ENCODE assay signal across 1 cellular context in genomic region chr16:84563316-84563715, GRCh38.
TF ChIP-seq lines count a peak whose summit lies in the region.

No MANE protein-coding gene starts in this region.

TF ChIP-seq in GM23338, 12 proteins besides CTCF, POLR2A, EP300 and RAD21:
- TF ChIP-seq REST (IDR thresholded peaks at IDR 0.05; ENCODE audit: unreplicated experiment) (no peak), POLR2AphosphoS5 (IDR thresholded peaks at IDR 0.05; ENCODE audit: low read depth) (no peak), NANOG (IDR thresholded peaks at IDR 0.05; ENCODE audit: borderline replicate concordance) (no peak), CREB1 (CRISPR knock-in tag; IDR thresholded peaks at IDR 0.05; ENCODE audit: low read depth) (no peak), ETS1 (IDR thresholded peaks at IDR 0.05) (no peak), STAT1 (IDR thresholded peaks at IDR 0.05; ENCODE audit: unreplicated experiment) (no peak), ZNF462 (CRISPR knock-in tag; IDR thresholded peaks at IDR 0.05) (no peak), EZH2phosphoT487 (IDR thresholded peaks at IDR 0.05; ENCODE audit: unreplicated experiment) (no peak), EZH2 (IDR thresholded peaks at IDR 0.05; ENCODE audit: low read depth, unreplicated experiment) (no peak), ZNF331 (CRISPR knock-in tag; IDR thresholded peaks at IDR 0.05; ENCODE audit: low read depth) (no peak), JUNB (IDR thresholded peaks at IDR 0.05; ENCODE audit: unreplicated experiment) (no peak)
TF ChIP-seq in GM23338: peak in this region for 0.
